Comparison of ENCODE assay signal across 9 cellular contexts in genomic region chr18:75860166-75860565, GRCh38.
"Had no signal": no experiment of that assay in that cellular context is flagged by ENCODE, and none has a peak within 500 bp of the region (broad histone marks: within the 10 kb centered on the region; RNA-seq: fewer than 3 reads in every experiment).

No MANE protein-coding gene starts in this region.

- H3K36me3 ChIP-seq: HAP-1 had no signal

- H3K27ac Mint-ChIP-seq: GM23338, H9, HFFc6 had no signal

- DNase-seq: GM23248, GOT3, H9, HCEC 1CT, HFFc6 had no signal

- H3K4me3 Mint-ChIP-seq: GM23338, H9, HFFc6 had no signal

- H3K4me1 Mint-ChIP-seq: GM23338, H9 had no signal

- H3K9me3 Mint-ChIP-seq: GM23338, H9 had no signal

- H3K4me3 ChIP-seq: GM23248, GM23338, HAP-1 had no signal

- FAIRE-seq: H1, H54 had no signal
